ENCODE assay signal across 8 cellular contexts in the genomic region with DNA sequence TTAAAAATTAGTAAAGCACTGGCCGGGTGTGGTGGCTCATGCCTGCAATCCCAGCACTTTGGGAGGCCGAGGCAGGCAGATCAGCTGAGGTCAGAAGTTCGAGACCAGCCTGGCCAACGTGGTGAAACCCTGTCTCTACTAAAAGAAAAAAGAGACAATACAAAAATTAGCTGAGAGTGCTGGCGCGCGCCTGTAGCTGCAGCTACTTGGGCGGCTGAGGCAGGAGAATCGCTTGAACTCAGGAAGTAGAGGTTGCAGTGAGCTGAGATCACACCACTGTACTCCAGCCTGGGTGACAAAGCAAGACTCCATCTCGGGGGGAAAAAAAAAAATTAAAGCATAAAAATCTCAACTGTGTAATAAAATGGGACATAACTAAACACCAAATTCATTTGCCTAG. TPM values are rescaled to one million over a fixed set of nuclear protein-coding genes. Genes with fewer than 3 reads are reported as not detected.
DNase-seq lines count a peak whose midpoint lies in the region; ATAC-seq, FAIRE-seq and TF ChIP-seq lines count a peak whose summit lies in the region.
"Not testable (repeated sequence)": the region's sequence is repeated elsewhere in the genome, so short reads cannot be mapped to it uniquely, and the experiment has no call there.

No MANE protein-coding gene starts in this region.

- H3K27me3 Mint-ChIP-seq in CD14-positive monocyte (ENCODE audit: low read depth in 3 of 3); naive thymus-derived CD8-positive, alpha-beta T cell; stimulated activated naive CD8-positive, alpha-beta T cell treated with anti-CD3 and anti-CD28 coated beads, Interleukin-15, Interleukin-2, amounts not matched to agents 100 ng/mL and 50 ng/mL, for 24 hours: not testable (repeated sequence)

- H3K9me3 Mint-ChIP-seq in CD14-positive monocyte; naive thymus-derived CD8-positive, alpha-beta T cell; stimulated activated naive CD8-positive, alpha-beta T cell treated with anti-CD3 and anti-CD28 coated beads, Interleukin-15, Interleukin-2, amounts not matched to agents 100 ng/mL and 50 ng/mL, for 24 hours: not testable (repeated sequence)

- peaks cover 4 to 11% of the 10 kb centered on the region in 2 experiments; a peak in 2 of 5 replicates for H3K4me1 ChIP-seq in K562 (replicated peaks in 1 of 2; ENCODE audit: control insufficient read depth in 2 of 2, insufficient read depth in 2 of 2, low read length in 2 of 2)

- peaks cover 98% of the 10 kb centered on the region for H3K79me2 ChIP-seq in SU-DHL-6 (ENCODE audit: insufficient read depth, low read length)
- H3K79me2 ChIP-seq in K562 (ENCODE audit: control insufficient read depth, insufficient read depth, low read length): peaks cover 97% of the 10 kb centered on the region

- not testable (repeated sequence) for TF ChIP-seq RAD21 in K562 (CRISPR knock-in tag; conservative IDR thresholded peaks at IDR 0.05 in 1 of 2, IDR thresholded peaks at IDR 0.05 in 1 of 2)

- H3K27ac Mint-ChIP-seq in CD14-positive monocyte: peak overlapping the region in 5 of 7 donors; percentile 25 to 63 (median 45)
- H3K27ac Mint-ChIP-seq in naive thymus-derived CD8-positive, alpha-beta T cell: peak overlapping the region; percentile 56 to 92 (median 77)
- peak overlapping the region; percentile 67 for H3K27ac Mint-ChIP-seq in stimulated activated naive CD8-positive, alpha-beta T cell treated with anti-CD3 and anti-CD28 coated beads, Interleukin-15, Interleukin-2, amounts not matched to agents 100 ng/mL and 50 ng/mL, for 24 hours

- CTCF ChIA-PET in K562 (lab: Yijun Ruan, JAX; ENCODE audit: low intra/inter-chr PET ratio): interaction anchor here (0.7 kb wide), 2 partner anchors 22 to 74 kb away, joined by 3 read pairs; no protein-coding TSS in a partner anchor

- DNase-seq in CD14-positive monocyte (ENCODE audit: low spot score); K562 (ENCODE audit: extremely low read depth in 1 of 4, low spot score in 3 of 4): not testable (repeated sequence)
- DNase-seq in activated CD4-positive, alpha-beta T cell treated with anti-CD3 and anti-CD28 coated beads for 48 hours: peak; percentile 31
- DNase-seq in activated CD8-positive, alpha-beta memory T cell treated with anti-CD3 and anti-CD28 coated beads, Interleukin-2, amount 50 U/mL, for 4 hours: peak; percentile 28
- DNase-seq in activated effector memory CD4-positive, alpha-beta T cell treated with anti-CD3 and anti-CD28 coated beads, Interleukin-2, amount 50 U/mL, for 16 hours: peak; percentile 73
- DNase-seq in naive thymus-derived CD8-positive, alpha-beta T cell: peak in 5 of 10 donors; percentile 19 to 33 (median 25)

- not testable (repeated sequence) for H3K9me3 ChIP-seq in SU-DHL-6 (ENCODE audit: insufficient read depth, low read length); K562 (replicated peaks; ENCODE audit: control insufficient read depth, insufficient read depth, low read depth, low read length)

- TF ChIP-seq POLR2A in K562 (conservative IDR thresholded peaks at IDR 0.05): not testable (repeated sequence)

- peak overlapping the region; percentile 98 for H3K4me2 ChIP-seq in SU-DHL-6 (ENCODE audit: low read depth, low read length, poor library complexity, severe bottlenecking)
- not testable (repeated sequence) for H3K4me2 ChIP-seq in K562 (ENCODE audit: insufficient read depth, low read length)

- H3K9ac ChIP-seq in SU-DHL-6 (ENCODE audit: low read length): peak overlapping the region; percentile 18; the same call in 1 of the 2 replicates
- not testable (repeated sequence) for H3K9ac ChIP-seq in K562 (ENCODE audit: insufficient read depth in 1 of 2, low read depth in 2 of 2, low read length in 2 of 2)

- H3K4me1 Mint-ChIP-seq in CD14-positive monocyte: peaks cover 36% of the 10 kb centered on the region
- H3K4me1 Mint-ChIP-seq in naive thymus-derived CD8-positive, alpha-beta T cell: peaks cover 29 to 84% (median 74%) of the 10 kb centered on the region in 4 donors
- H3K4me1 Mint-ChIP-seq in stimulated activated naive CD8-positive, alpha-beta T cell treated with anti-CD3 and anti-CD28 coated beads, Interleukin-15, Interleukin-2, amounts not matched to agents 100 ng/mL and 50 ng/mL, for 24 hours (ENCODE audit: low read depth): peaks cover 87% of the 10 kb centered on the region

- FAIRE-seq in K562 (lab: Jason Lieb, UNC): peak; percentile 15

- TF ChIP-seq CTCF in CD14-positive monocyte (IDR thresholded peaks at IDR 0.05); SU-DHL-6 (IDR thresholded peaks at IDR 0.05; ENCODE audit: insufficient read depth, low read length, poor library complexity, severe bottlenecking); K562 (IDR thresholded peaks at IDR 0.05 in 2 of 3, conservative IDR thresholded peaks at IDR 0.05 in 1 of 3; ENCODE audit: insufficient read depth in 2 of 3, low read depth in 1 of 3, low read length in 3 of 3): not testable (repeated sequence)

- ATAC-seq in K562: peak; percentile 65
- peak; percentile 63 to 67 for ATAC-seq in naive thymus-derived CD8-positive, alpha-beta T cell

- not testable (repeated sequence) for H3K9me1 ChIP-seq in K562 (ENCODE audit: control insufficient read depth, insufficient read depth, low read length)

- H3K9me2 ChIP-seq in SU-DHL-6 (replicated peaks; ENCODE audit: insufficient read depth, low read length): not testable (repeated sequence)

- H4K20me1 ChIP-seq in SU-DHL-6 (ENCODE audit: low read depth, low read length): peaks cover 17% of the 10 kb centered on the region
- not testable (repeated sequence) for H4K20me1 ChIP-seq in K562 (replicated peaks; ENCODE audit: control insufficient read depth, insufficient read depth, low read length)

- H3K27me3 ChIP-seq in SU-DHL-6 (ENCODE audit: low read length); K562 (ENCODE audit: control insufficient read depth in 2 of 2, insufficient read depth in 2 of 2, low read length in 2 of 2): not testable (repeated sequence)

- not testable (repeated sequence) for TF ChIP-seq EP300 in K562 (IDR thresholded peaks at IDR 0.05; ENCODE audit: low read length)

- peaks cover 59% of the 10 kb centered on the region for H3F3A ChIP-seq in SU-DHL-6 (ENCODE audit: insufficient read depth)

- H2AFZ ChIP-seq in SU-DHL-6 (ENCODE audit: low read depth, low read length, severe bottlenecking); K562 (ENCODE audit: low read depth, low read length): not testable (repeated sequence)

- WGBS in K562 (ENCODE audit: insufficient coverage, low coverage, missing lambda C conversion rate): 56% methylated on average over 9 of the region's 10 CpGs

- POLR2A ChIA-PET in K562 (lab: Yijun Ruan, JAX): not testable (repeated sequence)
- POLR2A ChIA-PET in naive thymus-derived CD8-positive, alpha-beta T cell (lab: Charles Lee): interaction anchor here (0.6 to 2.0 kb wide), 4 partner anchors 17 to 221 kb away, joined by 3 to 9 read pairs (median 4); partner anchors contain the start of gene TBL1XR1

- H3K36me3 ChIP-seq in SU-DHL-6 (ENCODE audit: low read length): peaks cover 15% of the 10 kb centered on the region; the same call in 1 of the 2 replicates
- H3K36me3 ChIP-seq in K562 (ENCODE audit: control insufficient read depth, insufficient read depth, low read length): not testable (repeated sequence)

- in situ Hi-C loops in K562 (cut with MboI): not testable (repeated sequence)

- BruUV-seq in K562 (replicated peaks; lab: Mats Ljungman, UMichigan): not testable (repeated sequence)

- H3K4me3 Mint-ChIP-seq in CD14-positive monocyte: not testable (repeated sequence)
- peak overlapping the region in 9 of 10 donors; percentile 5 to 72 (median 59) for H3K4me3 Mint-ChIP-seq in naive thymus-derived CD8-positive, alpha-beta T cell
- peak overlapping the region; percentile 8 for H3K4me3 Mint-ChIP-seq in stimulated activated naive CD8-positive, alpha-beta T cell treated with anti-CD3 and anti-CD28 coated beads, Interleukin-15, Interleukin-2, amounts not matched to agents 100 ng/mL and 50 ng/mL, for 24 hours

- peaks cover 9 to 11% of the 10 kb centered on the region in 2 donors for H3K36me3 Mint-ChIP-seq in CD14-positive monocyte
- not testable (repeated sequence) for H3K36me3 Mint-ChIP-seq in naive thymus-derived CD8-positive, alpha-beta T cell
- peaks cover 21% of the 10 kb centered on the region for H3K36me3 Mint-ChIP-seq in stimulated activated naive CD8-positive, alpha-beta T cell treated with anti-CD3 and anti-CD28 coated beads, Interleukin-15, Interleukin-2, amounts not matched to agents 100 ng/mL and 50 ng/mL, for 24 hours (ENCODE audit: low read depth)

- intact Hi-C loops in CD14-positive monocyte (cut with micrococcal nuclease); K562 (cut with micrococcal nuclease): not testable (repeated sequence)

- peak overlapping the region; percentile 94 for H3K27ac ChIP-seq in SU-DHL-6 (ENCODE audit: low read depth, low read length)
- H3K27ac ChIP-seq in K562 (ENCODE audit: extremely low read depth, low read depth, low read length): peak overlapping the region; percentile 30; the same call in 1 of the 3 replicates

- not testable (repeated sequence) for H3K4me3 ChIP-seq in SU-DHL-6 (ENCODE audit: insufficient read depth, low read length, poor library complexity, severe bottlenecking); K562

RNA-seq across cellular contexts. Expression of gene TBL1XR1, which starts 58.1 kb away (rescaled TPM):
- polyA plus RNA-seq in CD14-positive monocyte (10 to 100 TPM; 10.2 to 20.4 TPM), K562 (2011; rRNA removed) (129 and 171 TPM in 2 replicates), K562 (2014; fragmentation: Illumina TruSeq; extraction: Trizol) (36.6 and 37.2 TPM in 2 replicates), K562 (2014; fragmentation: Nextera tagmentation; extraction: Ambion mirVana) (10 to 100 TPM; 19.6 to 90.2 TPM), K562 (2014; rRNA removed) (36.7 and 39.9 TPM in 2 replicates)
- 113 and 226 TPM in 2 replicates for total RNA-seq in K562 (2011; cell fraction: chromatin; rRNA removed; ENCODE audit: low replicate concordance)
- total RNA-seq in K562 (2011; cell fraction: nucleolus; rRNA removed): 55.0 and 70.3 TPM in 2 replicates
- total RNA-seq in K562 (2011; cell fraction: nucleoplasm; rRNA removed): 125 and 183 TPM in 2 replicates
- total RNA-seq in K562 (2014; rRNA removed) (56.6 and 68.6 TPM in 2 replicates), K562 (2014; rRNA removed; fragmentation: Illumina TruSeq; extraction: Trizol) (110 and 132 TPM in 2 replicates), K562 (2015; rRNA removed; fragmentation: Illumina TruSeq; extraction: Trizol) (74.0 and 83.3 TPM in 2 replicates), K562 (2021) (125 and 150 TPM in 2 replicates)
- polyA plus RNA-seq in K562 (2011; cell fraction: cytosol; rRNA removed): 42.5 and 49.5 TPM in 2 replicates
- polyA plus RNA-seq in K562 (2011; cell fraction: nucleus; rRNA removed): 154 and 172 TPM in 2 replicates
- polyA plus RNA-seq in K562 (2012): 19.3 and 54.6 TPM in 2 replicates
- polyA minus RNA-seq in K562 (2011; rRNA and poly(A)+ RNA removed): 706 and 847 TPM in 2 replicates
- 193 and 353 TPM in 2 replicates for polyA minus RNA-seq in K562 (2011; cell fraction: cytosol; rRNA and poly(A)+ RNA removed)
- 137 and 171 TPM in 2 replicates for polyA minus RNA-seq in K562 (2011; cell fraction: nucleus; rRNA and poly(A)+ RNA removed)
- total RNA-seq in naive thymus-derived CD8-positive, alpha-beta T cell: 100 to 1,000 TPM; 138 to 160 TPM
- polyA plus RNA-seq in naive thymus-derived CD8-positive, alpha-beta T cell: 10 to 100 TPM; 23.4 to 34.7 (median 33.7) TPM
